In genomic region chr5:51156838-51157237, GRCh38 we compare ENCODE assay signal across 29 cellular contexts.
"Had no signal": no experiment of that assay in that cellular context is flagged by ENCODE, and none has a peak within 500 bp of the region (broad histone marks: within the 10 kb centered on the region; RNA-seq: fewer than 3 reads in every experiment).

No MANE protein-coding gene starts in this region.

- H3K27ac Mint-ChIP-seq: activated CD8-positive, alpha-beta T cell treated with anti-CD3 and anti-CD28 coated beads for 36 hours; activated naive CD4-positive, alpha-beta T cell treated with anti-CD3 and anti-CD28 coated beads, Interleukin-2, amount 50 U/mL, for 72 hours; activated naive CD8-positive, alpha-beta T cell treated with anti-CD3 and anti-CD28 coated beads, Interleukin-2, amount 50 U/mL, for 24 hours; activated T-cell treated with anti-CD3 and anti-CD28 coated beads, Interleukin-2, amount 50 U/mL, for 72 hours had no signal

- H3K4me2 ChIP-seq: SK-N-SH had no signal

- H3K9me3 ChIP-seq: SJCRH30, SK-N-SH had no signal

- H3K27me3 Mint-ChIP-seq: activated CD8-positive, alpha-beta T cell treated with anti-CD3 and anti-CD28 coated beads for 36 hours; activated naive CD8-positive, alpha-beta T cell treated with anti-CD3 and anti-CD28 coated beads, Interleukin-2, amount 50 U/mL, for 24 hours had no signal

- H3K36me3 ChIP-seq: ascending aorta, Peyer's patch, SJCRH30, WERI-Rb-1 had no signal

- H3K27ac ChIP-seq: ascending aorta, body of pancreas, Peyer's patch, RWPE1, SJCRH30, WERI-Rb-1 had no signal

- H3K4me3 ChIP-seq: ascending aorta, body of pancreas, Peyer's patch, SJCRH30 had no signal

- H3K9ac ChIP-seq: SK-N-SH had no signal

- H3K27me3 ChIP-seq: ascending aorta, body of pancreas, Peyer's patch had no signal

- H3K4me1 ChIP-seq: ascending aorta, body of pancreas, Peyer's patch, SJCRH30 had no signal

- H3K4me3 Mint-ChIP-seq: activated CD8-positive, alpha-beta T cell treated with anti-CD3 and anti-CD28 coated beads for 36 hours; activated naive CD8-positive, alpha-beta T cell treated with anti-CD3 and anti-CD28 coated beads, Interleukin-2, amount 50 U/mL, for 24 hours; activated T-cell treated with anti-CD3 and anti-CD28 coated beads, Interleukin-2, amount 50 U/mL, for 72 hours had no signal

- ATAC-seq: activated CD4-positive, CD25-positive, alpha-beta regulatory T cell treated with anti-CD3 and anti-CD28 coated beads, Interleukin-2, amount 50 U/mL, for 24 hours; activated CD8-positive, alpha-beta T cell treated with anti-CD3 and anti-CD28 coated beads for 36 hours; activated naive CD4-positive, alpha-beta T cell treated with anti-CD3 and anti-CD28 coated beads, Interleukin-2, amount 50 U/mL, for 72 hours; activated naive CD8-positive, alpha-beta T cell treated with anti-CD3 and anti-CD28 coated beads, Interleukin-2, amount 50 U/mL, for 24 hours; activated T-cell treated with anti-CD3 and anti-CD28 coated beads, Interleukin-2, amount 50 U/mL, for 72 hours; body of pancreas had no signal

- DNase-seq: activated CD4-positive, alpha-beta T cell treated with anti-CD3 and anti-CD28 coated beads for 4 hours; activated CD8-positive, alpha-beta memory T cell treated with anti-CD3 and anti-CD28 coated beads, Interleukin-2, amount 50 U/mL, for 4 hours; activated CD8-positive, alpha-beta T cell treated with anti-CD3 and anti-CD28 coated beads for 36 hours; activated naive CD4-positive, alpha-beta T cell; activated naive CD8-positive, alpha-beta T cell treated with anti-CD3 and anti-CD28 coated beads, Interleukin-2, amount 50 U/mL, for 24 hours; activated T-cell treated with anti-CD3 and anti-CD28 coated beads, Interleukin-2, amount 50 U/mL, for 72 hours; amniotic stem cell; body of pancreas; central memory CD4-positive, alpha-beta T cell; Karpas-422; MM.1S; NCI-H1105 treated with DMSO at 0.1 percent for 48 hours; NCI-H1436 treated with DMSO at 0.1 percent for 48 hours; NCI-H187 treated with DMSO at 0.1 percent for 48 hours; NCI-H2081 treated with DMSO at 0.1 percent for 48 hours; NCI-H446; NCI-H524 treated with DMSO at 0.1 percent for 48 hours; NCI-H82; NK-92 treated with Interleukin-12 subunit alpha and Interleukin-12 subunit beta, amount 100 ng/mL, for 24 hours; Peyer's patch; Right ventricle myocardium superior; SJCRH30; SK-N-SH; T-helper 1 cell; WERI-Rb-1 had no signal

- H3K4me1 Mint-ChIP-seq: activated naive CD8-positive, alpha-beta T cell treated with anti-CD3 and anti-CD28 coated beads, Interleukin-2, amount 50 U/mL, for 24 hours had no signal
